Comparison of ENCODE assay signal across 21 cellular contexts in the genomic region with DNA sequence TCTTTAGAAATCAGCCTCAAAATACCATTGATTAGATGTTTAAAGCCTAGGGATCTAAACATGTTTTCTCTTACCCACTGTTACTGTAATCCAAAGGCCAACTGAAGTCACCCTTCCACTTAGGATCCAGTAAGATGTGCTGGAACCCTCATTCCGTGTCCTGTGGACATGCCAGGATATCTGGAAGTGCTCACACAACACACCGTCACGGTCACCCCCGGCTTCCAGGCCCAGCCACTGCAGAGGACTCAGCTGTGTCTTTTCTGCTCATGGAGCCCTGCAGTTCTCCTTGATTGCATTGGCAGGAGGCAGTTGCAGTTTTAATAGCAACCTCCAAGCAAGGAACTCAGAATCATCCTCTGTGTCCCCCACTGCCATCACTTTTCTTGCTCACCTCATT.
"Had no signal": no experiment of that assay in that cellular context is flagged by ENCODE, and none has a peak within 500 bp of the region (broad histone marks: within the 10 kb centered on the region; RNA-seq: fewer than 3 reads in every experiment).

No MANE protein-coding gene starts in this region.

- H3K27me3 ChIP-seq: ascending aorta had no signal

- DNase-seq: activated B cell treated with CpG ODN at 0.5 μM for 24 hours; activated CD4-positive, alpha-beta T cell treated with anti-CD3 and anti-CD28 coated beads for 1 hour; activated CD4-positive, alpha-beta T cell treated with anti-CD3 and anti-CD28 coated beads, Interleukin-2, amount 10 ng/mL, durations not matched to agents 24 days and 14 days; activated CD4-positive, alpha-beta T cell treated with anti-CD3 and anti-CD28 coated beads, Interleukin-2, amount 50 U/mL, for 48 hours; activated CD8-positive, alpha-beta memory T cell treated with anti-CD3 and anti-CD28 coated beads, Interleukin-2, amount 10 ng/mL, durations not matched to agents 7 days and 5 days; activated effector memory CD4-positive, alpha-beta T cell treated with Interleukin-2 at 50 U/mL for 16 hours; activated naive CD4-positive, alpha-beta T cell; activated T-cell treated with anti-CD3 and anti-CD28 coated beads, Interleukin-2, amount 50 U/mL, for 24 hours; KG1; NCI-H1048; NCI-H146; NCI-H1930; NCI-H2171; NCI-H2227 treated with DMSO at 0.1 percent for 48 hours; NCI-H526; NK-92 treated with Interleukin-12 subunit alpha and Interleukin-12 subunit beta, amount 100 ng/mL, for 24 hours; OCI-M1; RPMI8226; SHP77 treated with DMSO at 0.1 percent for 48 hours had no signal

- ATAC-seq: activated CD8-positive, alpha-beta memory T cell treated with anti-CD3 and anti-CD28 coated beads, Interleukin-2, amount 10 ng/mL, durations not matched to agents 7 days and 5 days; Panc1 had no signal

- H3K9me3 ChIP-seq: ascending aorta had no signal

- H3K4me3 ChIP-seq: ascending aorta had no signal

- H3K4me1 ChIP-seq: ascending aorta had no signal

- H3K36me3 ChIP-seq: ascending aorta had no signal

- H3K27ac ChIP-seq: ascending aorta had no signal
